In genomic region chr7:66901941-66902843, GRCh38 we compare ENCODE assay signal across 21 cellular contexts. TPM values are rescaled to one million over a fixed set of nuclear protein-coding genes. Genes with fewer than 3 reads are reported as not detected.
A peak's percentile ranks its signal among the peaks of the same experiment; 100 is the strongest.
DNase-seq lines count a peak whose midpoint lies in the region; ATAC-seq, FAIRE-seq and TF ChIP-seq lines count a peak whose summit lies in the region.
"Had no signal": no experiment of that assay in that cellular context is flagged by ENCODE, and none has a peak within 500 bp of the region (broad histone marks: within the 10 kb centered on the region; RNA-seq: fewer than 3 reads in every experiment).

No MANE protein-coding gene starts in this region.

- no peak for TF ChIP-seq CTCF in K562 (IDR thresholded peaks at IDR 0.05 in 2 of 3, conservative IDR thresholded peaks at IDR 0.05 in 1 of 3; ENCODE audit: insufficient read depth in 2 of 3, low read depth in 1 of 3, low read length in 3 of 3)
- TF ChIP-seq CTCF in nephron progenitor cell (IDR thresholded peaks at IDR 0.05), result no peak
- no peak for TF ChIP-seq CTCF in psoas muscle (IDR thresholded peaks at IDR 0.05)

- intact Hi-C loops in K562 (cut with micrococcal nuclease) (no loop called here), aorta (cut with DNase I) (no loop called here), psoas muscle (cut with DNase I) (no loop called here)

- no peaks in the 10 kb centered on the region for H3K9me1 ChIP-seq in K562 (ENCODE audit: control insufficient read depth, insufficient read depth, low read length)

- POLR2A ChIA-PET in K562 (lab: Yijun Ruan, JAX), result interaction anchor here (0.6 to 1.6 kb wide), 7 partner anchors 14 to 189 kb away, joined by 3 to 5 read pairs (median 3); partner anchors contain the start of gene TMEM248

- FAIRE-seq in K562 (lab: Jason Lieb, UNC), result no peak

- H3K4me3 ChIP-seq in HUES6 (ENCODE audit: low read depth, low read length), result no peak overlapping the region
- H3K4me3 ChIP-seq in K562, result no peak overlapping the region
- no peak overlapping the region for H3K4me3 ChIP-seq in aorta (ENCODE audit: low read length in 2 of 2)
- H3K4me3 ChIP-seq in psoas muscle, result no peak overlapping the region
- H3K4me3 ChIP-seq: Peyer's patch, SJSA1 had no signal

- CTCF ChIA-PET in K562 (lab: Yijun Ruan, JAX; ENCODE audit: low intra/inter-chr PET ratio), result no interaction called here

- H3K4me1 ChIP-seq in HUES6 (ENCODE audit: control insufficient read depth, insufficient read depth, low read length), result no peaks in the 10 kb centered on the region
- H3K4me1 ChIP-seq in K562 (replicated peaks in 1 of 2; ENCODE audit: control insufficient read depth in 2 of 2, insufficient read depth in 2 of 2, low read length in 2 of 2), result peaks cover 0 to 7% of the 10 kb centered on the region in 2 experiments; a peak in 2 of 5 replicates
- no peaks in the 10 kb centered on the region for H3K4me1 ChIP-seq in aorta (ENCODE audit: control insufficient read depth in 1 of 2, insufficient read depth in 2 of 2, low read length in 2 of 2)
- H3K4me1 ChIP-seq in psoas muscle, result no peaks in the 10 kb centered on the region
- H3K4me1 ChIP-seq: Caco-2, Peyer's patch, SJSA1 had no signal

- in situ Hi-C loops in K562 (cut with MboI), result no loop called here

- no peak overlapping the region for H3K4me3 Mint-ChIP-seq in nephron progenitor cell

- H3K36me3 Mint-ChIP-seq in nephron progenitor cell (ENCODE audit: low read depth), result peaks cover 10% of the 10 kb centered on the region

- no peaks in the 10 kb centered on the region for H3K9me3 Mint-ChIP-seq in nephron progenitor cell
- H3K9me3 Mint-ChIP-seq: CD4-positive, CD25-positive, alpha-beta regulatory T cell had no signal

- H2AFZ ChIP-seq in K562 (ENCODE audit: low read depth, low read length), result no peak overlapping the region

- H3K9me3 ChIP-seq in HUES6 (ENCODE audit: control insufficient read depth, insufficient read depth, low read depth, low read length) (no peaks in the 10 kb centered on the region), K562 (replicated peaks; ENCODE audit: control insufficient read depth, insufficient read depth, low read depth, low read length) (no peaks in the 10 kb centered on the region), aorta (ENCODE audit: control insufficient read depth, low read length) (no peaks in the 10 kb centered on the region), psoas muscle (no peaks in the 10 kb centered on the region)
- H3K9me3 ChIP-seq: Caco-2, Peyer's patch, SJSA1 had no signal

- 94% methylated on average over 45 of the region's 47 CpGs for WGBS in K562 (ENCODE audit: insufficient coverage, low coverage, missing lambda C conversion rate)
- 97% methylated on average over 47 of the region's 47 CpGs for WGBS in aorta, 2 donors
- WGBS in psoas muscle, 3 donors, result 96 to 97% (median 96%) methylated on average over 45 to 47 of the region's 47 CpGs

- H3K27ac ChIP-seq in HUES6 (ENCODE audit: low read depth, low read length) (peak overlapping the region; percentile 54; the same call in 1 of the 2 replicates), K562 (ENCODE audit: extremely low read depth, low read depth, low read length) (no peak overlapping the region), aorta (ENCODE audit: low read depth in 1 of 2, low read length in 2 of 2) (no peak overlapping the region), psoas muscle (no peak overlapping the region)
- H3K27ac ChIP-seq: KMS-11, Peyer's patch, SJSA1 had no signal

- peaks cover 9% of the 10 kb centered on the region for H3K27me3 Mint-ChIP-seq in nephron progenitor cell (ENCODE audit: low read depth, poor library complexity)
- H3K27me3 Mint-ChIP-seq: CD4-positive, CD25-positive, alpha-beta regulatory T cell had no signal

- no peak overlapping the region for H3K9ac ChIP-seq in HUES6 (ENCODE audit: low read length)
- H3K9ac ChIP-seq in K562 (ENCODE audit: insufficient read depth in 1 of 2, low read depth in 2 of 2, low read length in 2 of 2), result peak overlapping the region in 1 of 2 experiments; percentile 23; a peak in 1 of 4 replicates
- H3K9ac ChIP-seq: KMS-11 had no signal

- no peaks in the 10 kb centered on the region for H3K4me1 Mint-ChIP-seq in nephron progenitor cell

- H3K4me2 ChIP-seq in K562 (ENCODE audit: insufficient read depth, low read length), result no peak overlapping the region
- H3K4me2 ChIP-seq: KMS-11 had no signal

- no peaks in the 10 kb centered on the region for H3K27me3 ChIP-seq in HUES6 (ENCODE audit: control insufficient read depth, insufficient read depth, low read length)
- H3K27me3 ChIP-seq in K562 (ENCODE audit: control insufficient read depth in 2 of 2, insufficient read depth in 2 of 2, low read length in 2 of 2), result no peaks in the 10 kb centered on the region
- H3K27me3 ChIP-seq in aorta (ENCODE audit: control insufficient read depth in 1 of 2, insufficient read depth in 2 of 2, low read length in 1 of 2), result no peaks in the 10 kb centered on the region
- H3K27me3 ChIP-seq in psoas muscle (ENCODE audit: insufficient read depth in 3 of 3, low read length in 2 of 3), result no peaks in the 10 kb centered on the region
- H3K27me3 ChIP-seq: Peyer's patch, SJSA1 had no signal

- TF ChIP-seq RAD21 in K562 (CRISPR knock-in tag; conservative IDR thresholded peaks at IDR 0.05 in 1 of 2, IDR thresholded peaks at IDR 0.05 in 1 of 2), result no peak

- ATAC-seq in K562 (no peak), aorta (ENCODE audit: low FRiP score) (peak; percentile 36), psoas muscle (no peak), GM19395 (IDR thresholded peaks at IDR 0.05; ENCODE audit: unreplicated experiment) (no peak)
- ATAC-seq: HCT116 had no signal

- peak overlapping the region; percentile 86 for H3K27ac Mint-ChIP-seq in nephron progenitor cell

- no peaks in the 10 kb centered on the region for H3K79me2 ChIP-seq in K562 (ENCODE audit: control insufficient read depth, insufficient read depth, low read length)

- no peaks in the 10 kb centered on the region for H4K20me1 ChIP-seq in K562 (replicated peaks; ENCODE audit: control insufficient read depth, insufficient read depth, low read length)

- no TSS peak for BruUV-seq in K562 (replicated peaks; lab: Mats Ljungman, UMichigan)

- TF ChIP-seq EP300 in K562 (IDR thresholded peaks at IDR 0.05; ENCODE audit: low read length), result no peak

- no peak for TF ChIP-seq POLR2A in K562 (conservative IDR thresholded peaks at IDR 0.05)

- H3K36me3 ChIP-seq in HUES6 (ENCODE audit: control insufficient read depth, insufficient read depth, low read length) (peaks cover 31% of the 10 kb centered on the region; the same call in 1 of the 2 replicates), K562 (ENCODE audit: control insufficient read depth, insufficient read depth, low read length) (peaks cover 39% of the 10 kb centered on the region; the same call in 2 of the 3 replicates), aorta (ENCODE audit: control insufficient read depth in 1 of 2, insufficient read depth in 2 of 2, low read length in 1 of 2) (no peaks in the 10 kb centered on the region), psoas muscle (ENCODE audit: insufficient read depth in 1 of 2, low read depth in 1 of 2) (peaks cover 0 to 49% of the 10 kb centered on the region in 2 donors)
- H3K36me3 ChIP-seq: SJSA1 had no signal

- DNase-seq in K562 (ENCODE audit: extremely low read depth in 1 of 4, low spot score in 3 of 4) (no peak), nephron progenitor cell (no peak), aorta (no peak), psoas muscle (no peak), islet precursor cell (no peak)
- DNase-seq: Caco-2; CD4-positive, CD25-positive, alpha-beta regulatory T cell; DMS 273 treated with DMSO at 0.1 percent for 48 hours; DMS79 treated with DMSO at 0.1 percent for 48 hours; MV-4-11; NCI-H1105 treated with DMSO at 0.1 percent for 48 hours; NCI-H2029 treated with DMSO at 0.1 percent for 48 hours; NCI-H226; NCI-H524; NCI-H82; Peyer's patch had no signal

TF ChIP-seq in K562, 482 proteins besides CTCF, POLR2A, EP300 and RAD21 (continues in another document):
- TF ChIP-seq ZBTB33 (CRISPR knock-in tag; IDR thresholded peaks at IDR 0.05), result peak; percentile 80; the same call in 1 of the 2 replicates
- TF ChIP-seq ZNF384 (IDR thresholded peaks at IDR 0.05; ENCODE audit: low read depth, low read length), result no peak
- no peak for TF ChIP-seq NR3C1 (CRISPR knock-in tag; IDR thresholded peaks at IDR 0.05)
- no peak for TF ChIP-seq ZNF140 (CRISPR knock-in tag; IDR thresholded peaks at IDR 0.05)

RNA-seq across cellular contexts. Expression of gene TMEM248, which starts 18.8 kb away (rescaled TPM):
- 196 and 234 TPM in 2 replicates for total RNA-seq in K562 (2011; cell fraction: chromatin; rRNA removed; ENCODE audit: low replicate concordance)
- total RNA-seq in K562 (2011; cell fraction: nucleolus; rRNA removed), result 184 and 220 TPM in 2 replicates
- total RNA-seq in K562 (2011; cell fraction: nucleoplasm; rRNA removed), result 236 and 245 TPM in 2 replicates
- total RNA-seq in K562 (2014; rRNA removed) (64.4 and 76.4 TPM in 2 replicates), K562 (2014; rRNA removed; fragmentation: Illumina TruSeq; extraction: Trizol) (57.6 and 58.0 TPM in 2 replicates), K562 (2015; rRNA removed; fragmentation: Illumina TruSeq; extraction: Trizol) (78.0 and 78.4 TPM in 2 replicates), K562 (2021) (107 and 108 TPM in 2 replicates), aorta (100 to 1,000 TPM in 1 of 2 donors, 10 to 100 TPM in 1; 82.7 to 101 TPM), psoas muscle (10 to 100 TPM; 33.9 to 38.6 (median 37.0) TPM)
- polyA plus RNA-seq in K562 (2011; rRNA removed) (79.1 and 95.8 TPM in 2 replicates), K562 (2014; fragmentation: Illumina TruSeq; extraction: Trizol) (109 and 132 TPM in 2 replicates), K562 (2014; fragmentation: Nextera tagmentation; extraction: Ambion mirVana) (1 to 10 TPM; 6.3 to 8.2 TPM), K562 (2014; rRNA removed) (63.2 and 85.8 TPM in 2 replicates), aorta (10 to 100 TPM; 24.2 to 44.0 TPM), psoas muscle (10 to 100 TPM; 16.0 to 33.4 (median 30.6) TPM)
- 111 and 247 TPM in 2 replicates for polyA plus RNA-seq in K562 (2011; cell fraction: cytosol; rRNA removed)
- 105 and 124 TPM in 2 replicates for polyA plus RNA-seq in K562 (2011; cell fraction: nucleus; rRNA removed)
- 51.5 and 64.1 TPM in 2 replicates for polyA plus RNA-seq in K562 (2012)
- 89.8 and 153 TPM in 2 replicates for polyA minus RNA-seq in K562 (2011; rRNA and poly(A)+ RNA removed)
- 63.9 and 95.8 TPM in 2 replicates for polyA minus RNA-seq in K562 (2011; cell fraction: cytosol; rRNA and poly(A)+ RNA removed)
- polyA minus RNA-seq in K562 (2011; cell fraction: nucleus; rRNA and poly(A)+ RNA removed), result 27.6 and 38.8 TPM in 2 replicates
